Comparison of ENCODE assay signal across 11 cellular contexts in genomic region chr2:197207106-197207505, GRCh38.
DNase-seq lines count a peak whose midpoint lies in the region; ATAC-seq and TF ChIP-seq lines count a peak whose summit lies in the region.
"Had no signal": no experiment of that assay in that cellular context is flagged by ENCODE, and none has a peak within 500 bp of the region (broad histone marks: within the 10 kb centered on the region; RNA-seq: fewer than 3 reads in every experiment).

No MANE protein-coding gene starts in this region.

- intact Hi-C loops in CD4-positive, alpha-beta memory T cell (cut with micrococcal nuclease) = loop anchor here (2.0 kb wide), 3 partner anchors 14 to 48 kb away; no protein-coding TSS in a partner anchor
- intact Hi-C loops in prostate gland (cut with DNase I) = no loop called here

- POLR2A ChIA-PET in CD4-positive, alpha-beta memory T cell (lab: Charles Lee; ENCODE audit: partially characterized antibody) = interaction anchor here (0.6 to 55.3 kb wide), 8 partner anchors 1 to 1649 kb away, joined by 3 to 1394 read pairs (median 22); partner anchors contain the start of genes ANKRD44 and SF3B1

- peaks cover 95% of the 10 kb centered on the region for H3K79me2 ChIP-seq in Karpas-422 (ENCODE audit: low read length)

- no peak for TF ChIP-seq POLR2A in prostate gland (IDR thresholded peaks at IDR 0.05)

- H3K9me2 ChIP-seq in Karpas-422 (replicated peaks; ENCODE audit: insufficient read depth, low read length) = no peaks in the 10 kb centered on the region

- H3K4me2 ChIP-seq in Karpas-422 (ENCODE audit: low read depth, low read length, poor library complexity, severe bottlenecking) = peak overlapping the region; percentile 12

- H3K9me3 Mint-ChIP-seq in CD4-positive, alpha-beta memory T cell = no peaks in the 10 kb centered on the region
- no peaks in the 10 kb centered on the region for H3K9me3 Mint-ChIP-seq in natural killer cell treated with Interleukin-12 subunit alpha and Interleukin-12 subunit beta and Interleukin-15 and Interleukin-18, amount 100 ng/mL, for 72 hours

- no peak for ATAC-seq in natural killer cell treated with Interleukin-12 subunit alpha and Interleukin-12 subunit beta and Interleukin-15 and Interleukin-18, amount 100 ng/mL, for 72 hours
- ATAC-seq in HG02642 (IDR thresholded peaks at IDR 0.05; ENCODE audit: poor library complexity, unreplicated experiment) = no peak

- CTCF ChIA-PET in CD4-positive, alpha-beta memory T cell (lab: Charles Lee; ENCODE audit: partially characterized antibody) = interaction anchor here (0.9 to 9.2 kb wide), 10 partner anchors 9 to 102 kb away, joined by 3 to 97 read pairs (median 6); partner anchors contain the start of gene ANKRD44

- H3K9me3 ChIP-seq in CD4-positive, alpha-beta memory T cell (ENCODE audit: control insufficient read depth in 1 of 2, low read length in 2 of 2) = no peaks in the 10 kb centered on the region
- H3K9me3 ChIP-seq in Karpas-422 (ENCODE audit: low read length) (no peaks in the 10 kb centered on the region), prostate gland (no peaks in the 10 kb centered on the region)

- H3K36me3 Mint-ChIP-seq in CD4-positive, alpha-beta memory T cell = peaks cover 20 to 25% of the 10 kb centered on the region in 2 donors
- peaks cover 11% of the 10 kb centered on the region for H3K36me3 Mint-ChIP-seq in natural killer cell treated with Interleukin-12 subunit alpha and Interleukin-12 subunit beta and Interleukin-15 and Interleukin-18, amount 100 ng/mL, for 72 hours

- no peaks in the 10 kb centered on the region for H3K36me3 ChIP-seq in CD4-positive, alpha-beta memory T cell (ENCODE audit: insufficient read depth, low read length)
- peaks cover 16% of the 10 kb centered on the region; the same call in 1 of the 2 replicates for H3K36me3 ChIP-seq in Karpas-422 (ENCODE audit: insufficient read depth, low read length)
- H3K36me3 ChIP-seq in prostate gland = no peaks in the 10 kb centered on the region

- H3K27me3 ChIP-seq in CD4-positive, alpha-beta memory T cell (ENCODE audit: insufficient read depth, low read length) = no peaks in the 10 kb centered on the region
- H3K27me3 ChIP-seq in Karpas-422 (ENCODE audit: low read length) (no peaks in the 10 kb centered on the region), prostate gland (replicated peaks; ENCODE audit: insufficient read depth) (no peaks in the 10 kb centered on the region)

- H4K20me1 ChIP-seq in Karpas-422 (ENCODE audit: insufficient read depth, low read depth, low read length) = no peaks in the 10 kb centered on the region

- 41% methylated on average over 2 of the region's 2 CpGs for WGBS in prostate gland

- no peak overlapping the region for H3K9ac ChIP-seq in Karpas-422 (ENCODE audit: low read length)

- peak overlapping the region; percentile 88 to 100 (median 99) for H3K27ac Mint-ChIP-seq in CD4-positive, alpha-beta memory T cell
- peak overlapping the region; percentile 88 to 93 for H3K27ac Mint-ChIP-seq in natural killer cell treated with Interleukin-12 subunit alpha and Interleukin-12 subunit beta and Interleukin-15 and Interleukin-18, amount 100 ng/mL, for 72 hours

- H3K4me1 ChIP-seq in CD4-positive, alpha-beta memory T cell (ENCODE audit: insufficient read depth, low read length) = peaks cover 98% of the 10 kb centered on the region
- H3K4me1 ChIP-seq in Karpas-422 (ENCODE audit: low read length) = peaks cover 75% of the 10 kb centered on the region
- H3K4me1 ChIP-seq in prostate gland (replicated peaks) = no peaks in the 10 kb centered on the region

- peak overlapping the region in 7 of 8 donors; percentile 55 to 85 (median 73) for H3K4me3 Mint-ChIP-seq in CD4-positive, alpha-beta memory T cell
- H3K4me3 Mint-ChIP-seq in natural killer cell treated with Interleukin-12 subunit alpha and Interleukin-12 subunit beta and Interleukin-15 and Interleukin-18, amount 100 ng/mL, for 72 hours = peak overlapping the region; percentile 88

- TF ChIP-seq CTCF in prostate gland (IDR thresholded peaks at IDR 0.05) = no peak

- peak overlapping the region; percentile 83 for H3K27ac ChIP-seq in CD4-positive, alpha-beta memory T cell (ENCODE audit: low read depth, low read length)
- H3K27ac ChIP-seq in Karpas-422 (ENCODE audit: low read length) (peak overlapping the region; percentile 51), prostate gland (no peak overlapping the region)

- peaks cover 0 to 3% of the 10 kb centered on the region in 2 donors for H3K27me3 Mint-ChIP-seq in CD4-positive, alpha-beta memory T cell
- no peaks in the 10 kb centered on the region for H3K27me3 Mint-ChIP-seq in natural killer cell treated with Interleukin-12 subunit alpha and Interleukin-12 subunit beta and Interleukin-15 and Interleukin-18, amount 100 ng/mL, for 72 hours

- no peak overlapping the region for H3K4me3 ChIP-seq in CD4-positive, alpha-beta memory T cell (ENCODE audit: low read length in 2 of 2)
- H3K4me3 ChIP-seq in Karpas-422 (ENCODE audit: low read length) (no peak overlapping the region), prostate gland (no peak overlapping the region)

- H3K4me1 Mint-ChIP-seq in CD4-positive, alpha-beta memory T cell = peaks cover 84 to 98% (median 89%) of the 10 kb centered on the region in 4 donors
- H3K4me1 Mint-ChIP-seq in natural killer cell treated with Interleukin-12 subunit alpha and Interleukin-12 subunit beta and Interleukin-15 and Interleukin-18, amount 100 ng/mL, for 72 hours (ENCODE audit: low read depth in 2 of 2) = peaks cover 76 to 87% of the 10 kb centered on the region in 2 donors

- H2AFZ ChIP-seq in Karpas-422 (ENCODE audit: low read length) = no peak overlapping the region

- DNase-seq in CD4-positive, alpha-beta memory T cell = no peak
- no peak for DNase-seq in Karpas-422
- DNase-seq in astrocyte of the hippocampus (ENCODE audit: low read depth, low spot score) = peak; percentile 62
- DNase-seq in natural killer cell treated with Interleukin-12 subunit alpha and Interleukin-12 subunit beta and Interleukin-15 and Interleukin-18, amount 100 ng/mL, for 72 hours (ENCODE audit: low spot score) = no peak
- DNase-seq in prostate gland (ENCODE audit: low spot score) = no peak
- no peak for DNase-seq in SIG-M5 (lab: John Stamatoyannopoulos, UW)
- no peak for DNase-seq in EL
- DNase-seq: activated effector memory CD4-positive, alpha-beta T cell treated with anti-CD3 and anti-CD28 coated beads, Interleukin-2, amount 50 U/mL, for 16 hours; COR-L47; midbrain had no signal

Comparison
In these comparisons a context has a peak if more than half of its experiments do, and no peak if none do; other contexts are left out.
1. H3K27ac ChIP-seq: peak in CD4-positive, alpha-beta memory T cell (single experiment) and Karpas-422 (single experiment); none in prostate gland (0 of 2).